ENCODE assay signal across 19 cellular contexts in genomic region chr20:4571759-4572531, GRCh38.
"Had no signal": no experiment of that assay in that cellular context is flagged by ENCODE, and none has a peak within 500 bp of the region (broad histone marks: within the 10 kb centered on the region; RNA-seq: fewer than 3 reads in every experiment).

No MANE protein-coding gene starts in this region.

- H3K9me3 ChIP-seq: adrenal gland, right atrium auricular region, stomach, vagina had no signal

- ATAC-seq: activated naive CD4-positive, alpha-beta T cell treated with anti-CD3 and anti-CD28 coated beads, Interleukin-2, amount 50 U/mL, for 72 hours; activated T-cell treated with anti-CD3 and anti-CD28 coated beads, Interleukin-2, amount 50 U/mL, for 72 hours; left ventricle myocardium superior had no signal

- H3K36me3 ChIP-seq: adrenal gland, right atrium auricular region, stomach, vagina had no signal

- H3K4me1 ChIP-seq: adrenal gland, right atrium auricular region, stomach, vagina had no signal

- H3K27ac ChIP-seq: adrenal gland, right atrium auricular region, skin epidermis, stomach, vagina, VCaP had no signal

- H3K27me3 ChIP-seq: right atrium auricular region, vagina had no signal

- H3K4me3 ChIP-seq: adrenal gland, right atrium auricular region, skin epidermis, stomach, vagina had no signal

- DNase-seq: activated CD4-positive, CD25-positive, alpha-beta regulatory T cell treated with anti-CD3 and anti-CD28 coated beads, Interleukin-2, amount 50 U/mL, for 72 hours; activated CD8-positive, alpha-beta memory T cell treated with anti-CD3 and anti-CD28 coated beads for 24 hours; activated CD8-positive, alpha-beta memory T cell treated with anti-CD3 and anti-CD28 coated beads, Interleukin-2, amount 50 U/mL, for 48 hours; activated gamma-delta T cell; activated T-cell treated with anti-CD3 and anti-CD28 coated beads, Interleukin-2, amount 50 U/mL, for 72 hours; adrenal gland; immature natural killer cell; kidney glomerular epithelial cell; left ventricle myocardium superior; occipital lobe; posterior cingulate gyrus; stomach; T-helper 2 cell; trophoblast cell had no signal
